ENCODE assay signal across 8 cellular contexts in the genomic region with DNA sequence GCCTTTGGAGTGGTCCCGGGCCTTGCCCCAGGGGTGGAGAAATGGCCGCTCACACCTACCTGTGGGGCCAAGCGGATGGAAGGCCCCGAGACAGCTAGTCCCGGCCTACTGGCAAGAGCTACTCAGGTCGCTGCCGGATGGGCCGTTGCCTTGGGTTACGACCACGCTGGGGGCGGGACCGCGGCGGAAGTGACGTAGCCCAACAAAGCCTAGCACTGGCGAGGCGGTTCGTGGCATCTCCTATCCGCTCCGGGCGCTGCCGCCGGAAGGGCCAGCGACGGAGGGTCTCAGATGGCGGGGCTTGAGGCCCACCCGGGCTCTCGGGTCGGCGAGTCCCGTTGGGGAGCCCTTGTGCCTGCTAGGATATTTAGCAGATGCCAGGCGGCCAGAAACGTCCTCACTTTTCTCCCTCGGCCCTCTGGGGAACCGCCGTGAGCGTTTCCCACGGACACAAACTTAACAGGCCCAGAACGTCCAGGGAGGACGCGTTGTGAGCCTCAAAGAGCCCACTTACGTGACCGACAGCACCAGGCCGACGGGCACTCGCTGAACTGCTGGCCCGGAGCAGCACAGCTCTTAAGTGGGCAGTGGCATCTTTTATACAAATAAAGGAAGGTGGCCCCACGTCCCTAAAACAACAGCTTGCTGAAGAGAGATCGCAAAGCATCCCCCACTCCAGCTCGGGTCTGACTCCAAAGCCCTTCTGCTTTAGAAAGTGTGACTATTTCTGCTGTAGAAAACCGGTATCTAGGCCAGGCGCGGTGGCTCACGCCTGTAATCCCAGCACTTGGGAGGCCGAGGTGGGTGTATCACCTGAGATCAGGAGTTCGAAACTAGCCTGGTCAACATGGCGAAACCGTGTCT. TPM values are rescaled to one million over a fixed set of nuclear protein-coding genes. Genes with fewer than 3 reads are reported as not detected.
DNase-seq lines count a peak whose midpoint lies in the region; ATAC-seq and TF ChIP-seq lines count a peak whose summit lies in the region.

A gene with protein sequence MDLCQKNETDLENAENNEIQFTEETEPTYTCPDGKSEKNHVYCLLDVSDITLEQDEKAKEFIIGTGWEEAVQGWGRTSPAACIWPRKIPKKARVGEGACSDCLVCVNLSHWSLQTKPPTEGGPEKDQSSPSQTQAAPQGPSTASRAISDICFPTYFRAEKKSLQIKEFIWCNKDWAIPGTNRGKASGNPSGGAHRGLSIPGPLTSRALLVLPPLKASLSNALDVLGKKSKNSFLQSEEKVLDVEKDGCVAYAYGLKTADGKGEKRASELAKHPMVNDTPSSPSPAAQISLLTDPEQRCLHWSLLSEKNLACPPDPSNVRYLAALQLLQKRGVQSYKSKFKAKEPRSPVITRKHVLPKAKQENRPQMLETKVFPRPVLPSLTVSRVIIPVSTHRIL (minus strand): TSS at position 162 of the 864 bp plus-strand sequence. CDS start 13,283 bp downstream, outside the sequence.

- peak within 1 kb of the TSS; percentile 94 for H3K4me2 ChIP-seq in BLaER1

- H3K9me3 ChIP-seq in BLaER1 (no peaks in the 10 kb centered on the region), colonic mucosa (no peaks in the 10 kb centered on the region)

- H3K4me3 ChIP-seq in BLaER1 (peak within 1 kb of the TSS; percentile 88), colonic mucosa (peak within 1 kb of the TSS; percentile 55)

- H3K36me3 ChIP-seq in BLaER1 (no peaks in the 10 kb centered on the region), colonic mucosa (no peaks in the 10 kb centered on the region)

- DNase-seq in GM19240 (ENCODE audit: insufficient read length, low spot score) (peak; percentile 90), NCI-H510A treated with DMSO at 0.1 percent for 48 hours (lab: John Stamatoyannopoulos, UW) (peak; percentile 89), colonic mucosa (peak; percentile 99), left colon (peak; percentile 97 to 98)
- DNase-seq in activated CD4-positive, alpha-beta T cell treated with anti-CD3 and anti-CD28 coated beads for 4 hours = peak; percentile 94 to 96
- peak; percentile 93 to 96 (median 94) for DNase-seq in stimulated activated CD4-positive, alpha-beta T cell treated with anti-CD3 and anti-CD28 coated beads, Interleukin-1b, Interleukin-23, amount 100 ng/mL, for 24 hours (ENCODE audit: low read depth in 4 of 4, low spot score in 1 of 4)

- intact Hi-C loops in colonic mucosa (cut with DNase I) = no loop called here
- intact Hi-C loops in left colon (cut with DNase I, micrococcal nuclease) = no loop called here

- H3K27me3 ChIP-seq in BLaER1 (no peaks in the 10 kb centered on the region), colonic mucosa (no peaks in the 10 kb centered on the region)

- no peaks in the 10 kb centered on the region for H4K20me1 ChIP-seq in BLaER1

- H3K9ac ChIP-seq in BLaER1 (peak within 1 kb of the TSS; percentile 83), colonic mucosa (ENCODE audit: low read depth in 2 of 2, low read length in 2 of 2) (peak within 1 kb of the TSS; percentile 86 to 93)

- peaks cover 17% of the 10 kb centered on the region for H3K4me1 ChIP-seq in BLaER1
- H3K4me1 ChIP-seq in colonic mucosa = no peaks in the 10 kb centered on the region

- peak within 1 kb of the TSS; percentile 81 for H3K27ac ChIP-seq in BLaER1
- peak within 1 kb of the TSS; percentile 96 for H3K27ac ChIP-seq in colonic mucosa

- TF ChIP-seq CTCF in colonic mucosa (IDR thresholded peaks at IDR 0.05) = no peak

- ATAC-seq in HG03442 (IDR thresholded peaks at IDR 0.05; ENCODE audit: unreplicated experiment) (peak; percentile 97), left colon (peak; percentile 97)

RNA-seq across cellular contexts. Expression of the gene that starts here (rescaled TPM):
- total RNA-seq in colonic mucosa = under 1 TPM in 1 of 2 donors, not detected in 1; 0.40 TPM
- total RNA-seq in left colon = under 1 TPM; 0.58 to 0.75 TPM

Comparison
In these comparisons a context has a peak if more than half of its experiments do, and no peak if none do; other contexts are left out.
1. Peak in every context shown above with its lines: DNase-seq, ATAC-seq, H3K4me3 ChIP-seq and H3K27ac ChIP-seq.
2. Peak in DNase-seq, H3K4me3 ChIP-seq, H3K27ac ChIP-seq and H3K9ac ChIP-seq in colonic mucosa; RNA of the gene not detected or under 1 TPM.
3. Peak in DNase-seq and ATAC-seq in left colon; RNA of the gene not detected or under 1 TPM.